In the genomic region with DNA sequence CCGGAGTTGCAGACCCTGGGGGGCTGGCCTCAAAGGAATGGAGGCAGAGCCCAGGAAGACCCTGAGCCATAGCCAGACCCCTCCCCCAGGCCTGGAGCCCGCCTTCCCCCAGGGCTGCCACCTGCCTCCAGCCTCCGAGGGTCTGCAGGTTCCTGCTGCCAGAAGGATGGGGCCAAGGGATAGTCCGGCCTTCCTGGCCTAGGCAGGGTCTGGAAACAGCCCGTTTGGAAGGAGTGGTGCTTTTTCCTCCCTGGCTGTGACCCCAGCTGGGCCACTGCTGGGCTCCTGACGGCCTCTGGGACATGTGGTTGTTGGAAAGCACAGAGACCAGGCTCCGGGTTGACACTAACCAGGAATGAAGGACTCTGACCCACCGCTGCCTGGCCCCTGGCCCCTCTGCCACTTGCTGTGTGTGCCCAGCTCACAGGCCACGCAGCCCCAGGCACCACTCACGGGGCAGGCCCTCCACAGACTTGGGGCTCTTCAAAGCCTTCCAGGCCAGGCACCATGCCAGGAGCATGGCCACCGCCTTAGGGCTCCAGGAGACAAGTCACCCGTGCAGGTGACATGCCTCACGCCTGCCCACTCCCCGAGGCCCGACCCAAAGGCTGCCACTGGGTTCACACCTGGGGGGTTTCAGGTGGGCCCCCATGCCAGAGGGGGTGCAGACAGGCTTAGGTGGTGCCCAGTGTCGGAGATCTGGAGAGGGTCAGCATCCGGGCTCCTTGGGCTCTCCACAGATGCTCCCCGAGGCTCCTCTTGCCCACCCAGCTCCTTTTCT, we compare ENCODE assay signal across 2 cellular contexts.
TF ChIP-seq lines count a peak whose summit lies in the region.

No MANE protein-coding gene starts in this region.

TF ChIP-seq in H1, 55 proteins besides CTCF, POLR2A, EP300 and RAD21:
- TF ChIP-seq E2F6 (IDR thresholded peaks at IDR 0.05) (peak; percentile 45; the same call in 1 of the 2 replicates), TAF7 (optimal IDR thresholded peaks at IDR 0.05; ENCODE audit: borderline replicate concordance, low read depth, low read length) (no peak)
TF ChIP-seq in H1: peak in this region for 1.

TF ChIP-seq in GM23338, 12 proteins besides CTCF, POLR2A, EP300 and RAD21:
- no peak for TF ChIP-seq NANOG (IDR thresholded peaks at IDR 0.05; ENCODE audit: borderline replicate concordance)
- no peak for TF ChIP-seq REST (IDR thresholded peaks at IDR 0.05; ENCODE audit: unreplicated experiment)
- no peak for TF ChIP-seq CREB1 (CRISPR knock-in tag; IDR thresholded peaks at IDR 0.05; ENCODE audit: low read depth)
